In the genomic region with DNA sequence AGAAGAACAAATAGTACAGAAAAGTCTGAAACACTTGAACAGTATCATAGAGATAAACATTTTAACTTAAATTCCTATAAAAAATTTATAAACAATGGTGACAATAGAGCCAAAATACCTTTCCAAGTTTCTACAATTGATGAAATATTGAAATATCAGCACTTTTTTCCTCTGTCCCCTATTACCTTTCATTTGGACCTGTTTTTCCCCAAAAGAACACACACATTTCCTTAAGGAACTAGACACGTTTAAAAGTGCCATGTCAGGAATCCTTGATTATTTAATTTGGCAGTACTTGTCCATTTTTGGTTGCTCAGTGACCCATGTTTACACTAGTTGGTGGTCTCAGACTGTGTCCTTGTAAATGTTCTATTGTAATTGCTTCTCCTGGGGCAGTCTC, we compare ENCODE assay signal across 36 cellular contexts.
"Had no signal": no experiment of that assay in that cellular context is flagged by ENCODE, and none has a peak within 500 bp of the region (broad histone marks: within the 10 kb centered on the region; RNA-seq: fewer than 3 reads in every experiment).

No MANE protein-coding gene starts in this region.

- DNase-seq: activated CD4-positive, alpha-beta memory T cell treated with anti-CD3 and anti-CD28 coated beads for 36 hours; activated CD4-positive, alpha-beta T cell treated with anti-CD3 and anti-CD28 coated beads for 1 hour; activated CD4-positive, alpha-beta T cell treated with anti-CD3 and anti-CD28 coated beads for 36 hours; activated CD4-positive, alpha-beta T cell treated with anti-CD3 and anti-CD28 coated beads, Interleukin-2, amount 10 ng/mL, durations not matched to agents 24 days and 14 days; activated CD4-positive, alpha-beta T cell treated with anti-CD3 and anti-CD28 coated beads, Interleukin-2, amount 50 U/mL, for 1 hour; activated CD4-positive, alpha-beta T cell treated with anti-CD3 and anti-CD28 coated beads, Interleukin-2, amount 50 U/mL, for 4 hours; activated CD4-positive, CD25-positive, alpha-beta regulatory T cell; activated CD8-positive, alpha-beta memory T cell treated with anti-CD3 and anti-CD28 coated beads, Interleukin-2, amount 50 U/mL, for 4 hours; activated CD8-positive, alpha-beta T cell treated with anti-CD3 and anti-CD28 coated beads for 36 hours; activated effector memory CD4-positive, alpha-beta T cell treated with anti-CD3 and anti-CD28 coated beads, Interleukin-2, amount 50 U/mL, for 16 hours; activated gamma-delta T cell treated with Interleukin-2 at 50 U/mL for 16 hours; activated naive CD4-positive, alpha-beta T cell; activated naive CD4-positive, alpha-beta T cell treated with anti-CD3 and anti-CD28 coated beads for 36 hours; activated naive CD4-positive, alpha-beta T cell treated with anti-CD3 and anti-CD28 coated beads, Interleukin-2, amount 50 U/mL, for 16 hours; activated naive CD8-positive, alpha-beta T cell treated with anti-CD3 and anti-CD28 coated beads for 36 hours; activated T-cell treated with anti-CD3 and anti-CD28 coated beads for 4 hours; activated T-cell treated with anti-CD3 and anti-CD28 coated beads, Interleukin-2, amount 50 U/mL, for 1 hour; activated T-cell treated with anti-CD3 and anti-CD28 coated beads, Interleukin-2, amount 50 U/mL, for 4 hours; activated T-cell treated with anti-CD3 and anti-CD28 coated beads, Interleukin-2, amount 50 U/mL, for 72 hours; adrenal gland; amniotic stem cell; aorta; body of pancreas; brain microvascular endothelial cell; central memory CD4-positive, alpha-beta T cell; T-helper 1 cell; T-helper 2 cell; T-helper 9 cell; WERI-Rb-1 had no signal

- H3K27me3 ChIP-seq: adrenal gland, body of pancreas, brain microvascular endothelial cell, breast epithelium had no signal

- H3K4me3 ChIP-seq: adrenal gland, body of pancreas, breast epithelium had no signal

- ATAC-seq: activated CD4-positive, alpha-beta T cell treated with anti-CD3 and anti-CD28 coated beads for 36 hours; activated CD4-positive, CD25-positive, alpha-beta regulatory T cell treated with anti-CD3 and anti-CD28 coated beads, Interleukin-2, amount 50 U/mL, for 24 hours; activated CD8-positive, alpha-beta T cell treated with anti-CD3 and anti-CD28 coated beads for 36 hours; activated naive CD4-positive, alpha-beta T cell treated with anti-CD3 and anti-CD28 coated beads, Interleukin-2, amount 50 U/mL, for 72 hours; activated T-cell treated with anti-CD3 and anti-CD28 coated beads, Interleukin-2, amount 50 U/mL, for 4 hours; activated T-cell treated with anti-CD3 and anti-CD28 coated beads, Interleukin-2, amount 50 U/mL, for 72 hours; activated T-helper 17 cell treated with anti-CD3 and anti-CD28 coated beads, Interleukin-2, amount 50 U/mL, for 72 hours; body of pancreas; WTC11 had no signal

- FAIRE-seq: astrocyte, TTC549 had no signal

- H3K36me3 ChIP-seq: adrenal gland, brain microvascular endothelial cell, breast epithelium, WERI-Rb-1 had no signal

- H3K4me1 ChIP-seq: adrenal gland, body of pancreas, breast epithelium had no signal

- H3K9me3 ChIP-seq: adrenal gland, body of pancreas, breast epithelium had no signal

- H3K27ac ChIP-seq: adrenal gland, body of pancreas, brain microvascular endothelial cell, breast epithelium, WERI-Rb-1 had no signal
